Comparison of ENCODE assay signal across 8 cellular contexts in genomic region chr7:138161600-138162081, GRCh38.
DNase-seq lines count a peak whose midpoint lies in the region; ATAC-seq and TF ChIP-seq lines count a peak whose summit lies in the region.

No MANE protein-coding gene starts in this region.

- no peaks in the 10 kb centered on the region for H3F3A ChIP-seq in smooth muscle cell (ENCODE audit: low read depth)

- DNase-seq in AG04449 (ENCODE audit: low read depth, low spot score) = peak; percentile 4
- peak; percentile 87 for DNase-seq in NCI-H187 treated with DMSO at 0.1 percent for 48 hours (lab: John Stamatoyannopoulos, UW)
- peak in 4 of 5 experiments; percentile 29 to 89 (median 58) for DNase-seq in T-helper 2 cell
- DNase-seq in anterior cingulate cortex (lab: John Stamatoyannopoulos, UW) = peak in 53 of 58 donors; percentile 20 to 89 (median 59)
- DNase-seq in hepatic stellate cell (ENCODE audit: low spot score) = peak; percentile 83
- DNase-seq in smooth muscle cell (lab: John Stamatoyannopoulos, UW; ENCODE audit: unreplicated experiment) = peak; percentile 25

- no peaks in the 10 kb centered on the region for H3K36me3 ChIP-seq in smooth muscle cell (ENCODE audit: low read depth)

- peak overlapping the region; percentile 32 for H3K4me2 ChIP-seq in smooth muscle cell

- no peak overlapping the region for H3K9ac ChIP-seq in smooth muscle cell (ENCODE audit: low read depth)

- peak overlapping the region; percentile 88 for H2AFZ ChIP-seq in smooth muscle cell (ENCODE audit: low read depth)

- WGBS in smooth muscle cell (ENCODE audit: low lambda C conversion rate) = 16% methylated on average over 4 of the region's 4 CpGs

- no peaks in the 10 kb centered on the region for H3K27me3 ChIP-seq in smooth muscle cell (ENCODE audit: low read depth)

- POLR2A ChIA-PET in AG04449 (lab: Yijun Ruan, JAX) = no interaction called here

- CTCF ChIA-PET in AG04449 (lab: Yijun Ruan, JAX) = interaction anchor here (1.4 to 5.6 kb wide), 3 partner anchors 10 to 581 kb away, joined by 3 to 77 read pairs (median 6); no protein-coding TSS in a partner anchor

- H4K20me1 ChIP-seq in smooth muscle cell (ENCODE audit: low read depth) = no peaks in the 10 kb centered on the region

- H3K4me3 ChIP-seq in AG04449 (ENCODE audit: low read depth, low read length) (no peak overlapping the region), smooth muscle cell (no peak overlapping the region)

- TF ChIP-seq CTCF in AG04449 (IDR thresholded peaks at IDR 0.05; ENCODE audit: insufficient read depth, low read length, missing control alignments) = peak; percentile 45
- TF ChIP-seq CTCF in smooth muscle cell (IDR thresholded peaks at IDR 0.05; ENCODE audit: borderline replicate concordance, insufficient read depth, poor library complexity, severe bottlenecking) = peak; percentile 71

- peaks cover 19% of the 10 kb centered on the region for H3K4me1 ChIP-seq in smooth muscle cell (ENCODE audit: low read depth)

- H3K79me2 ChIP-seq in smooth muscle cell (ENCODE audit: low read depth) = no peaks in the 10 kb centered on the region

- H3K9me3 ChIP-seq in smooth muscle cell (replicated peaks; ENCODE audit: low read depth) = peaks cover 2% of the 10 kb centered on the region

- ATAC-seq in GM18858 (IDR thresholded peaks at IDR 0.05; ENCODE audit: unreplicated experiment) = peak; percentile 100
- peak; percentile 100 for ATAC-seq in HG03045 (IDR thresholded peaks at IDR 0.05; ENCODE audit: unreplicated experiment)

- peak overlapping the region; percentile 15 for H3K27ac ChIP-seq in smooth muscle cell (ENCODE audit: low read depth)

Comparison
In these comparisons a context has a peak if more than half of its experiments do, and no peak if none do; other contexts are left out.
1. DNase-seq: peak in every context shown above with its lines; median percentile 87 in NCI-H187 treated with DMSO at 0.1 percent for 48 hours; 83 in hepatic stellate cell; 59 in anterior cingulate cortex; 58 in T-helper 2 cell; 25 in smooth muscle cell; 4 in AG04449.